21 cellular contexts compared by ENCODE assay signal in the genomic region with DNA sequence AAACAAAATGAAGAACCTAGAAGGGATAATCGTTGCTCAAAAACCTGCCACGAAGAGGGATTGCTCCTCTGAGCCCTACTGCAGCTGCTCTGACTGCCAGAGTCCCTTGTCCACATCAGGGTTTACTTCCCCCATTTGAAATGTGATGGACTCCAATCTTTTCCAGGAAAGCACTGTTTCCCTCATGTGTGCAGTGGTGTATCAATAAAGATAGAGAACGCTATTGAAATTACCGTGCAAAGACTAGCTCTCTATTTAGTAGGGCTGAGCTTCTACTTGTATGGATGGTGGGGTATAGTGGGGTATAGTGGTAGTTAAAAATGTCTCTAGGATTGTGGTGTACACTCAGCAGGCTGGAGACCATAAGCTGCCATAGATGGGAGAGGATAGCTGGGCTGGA. TPM values are rescaled to one million over a fixed set of nuclear protein-coding genes. Genes with fewer than 3 reads are reported as not detected.
DNase-seq lines count a peak whose midpoint lies in the region; ATAC-seq and TF ChIP-seq lines count a peak whose summit lies in the region.
"Had no signal": no experiment of that assay in that cellular context is flagged by ENCODE, and none has a peak within 500 bp of the region (broad histone marks: within the 10 kb centered on the region; RNA-seq: fewer than 3 reads in every experiment).

No MANE protein-coding gene starts in this region.

- no peak overlapping the region for H3K4me3 Mint-ChIP-seq in activated naive CD8-positive, alpha-beta T cell
- no peak overlapping the region for H3K4me3 Mint-ChIP-seq in activated naive CD8-positive, alpha-beta T cell treated with anti-CD3 and anti-CD28 coated beads for 36 hours
- peak overlapping the region; percentile 31 for H3K4me3 Mint-ChIP-seq in activated CD8-positive, alpha-beta T cell treated with anti-CD3 and anti-CD28 coated beads, Interleukin-2, amount 10 ng/mL, durations not matched to agents 7 days and 5 days
- H3K4me3 Mint-ChIP-seq: H9, HFFc6 had no signal

- no peaks in the 10 kb centered on the region for H3K36me3 ChIP-seq in ovary
- H3K36me3 ChIP-seq: SJSA1 had no signal

- H3K4me1 Mint-ChIP-seq in activated naive CD8-positive, alpha-beta T cell (ENCODE audit: low read depth) = peaks cover 23% of the 10 kb centered on the region
- H3K4me1 Mint-ChIP-seq in activated naive CD8-positive, alpha-beta T cell treated with anti-CD3 and anti-CD28 coated beads for 36 hours = peaks cover 14% of the 10 kb centered on the region
- peaks cover 42% of the 10 kb centered on the region for H3K4me1 Mint-ChIP-seq in activated CD8-positive, alpha-beta T cell treated with anti-CD3 and anti-CD28 coated beads, Interleukin-2, amount 10 ng/mL, durations not matched to agents 7 days and 5 days (ENCODE audit: low read depth)

- 78 to 80% (median 79%) methylated on average over 4 of the region's 4 CpGs for WGBS in ovary, 3 donors

- no peaks in the 10 kb centered on the region for H3K9me3 ChIP-seq in ovary
- H3K9me3 ChIP-seq: SJSA1 had no signal

- no peaks in the 10 kb centered on the region for H3K4me1 ChIP-seq in ovary (ENCODE audit: insufficient read depth)

- no peak for TF ChIP-seq EP300 in ovary (IDR thresholded peaks at IDR 0.05)

- no peak for DNase-seq in activated naive CD8-positive, alpha-beta T cell treated with anti-CD3 and anti-CD28 coated beads for 36 hours
- DNase-seq in MV-4-11 (lab: John Stamatoyannopoulos, UW) (peak; percentile 69), ovary (no peak), amniotic stem cell (lab: John Stamatoyannopoulos, UW) (no peak)
- DNase-seq in activated CD8-positive, alpha-beta T cell treated with anti-CD3 and anti-CD28 coated beads, Interleukin-2, amount 10 ng/mL, durations not matched to agents 7 days and 5 days = no peak
- DNase-seq: CD4-positive, CD25-positive, alpha-beta regulatory T cell; COR-L47; DMS79; H9; HFFc6; NCI-H1417; NCI-H1694 treated with DMSO at 0.1 percent for 48 hours; NCI-H2081 treated with DMSO at 0.1 percent for 48 hours; NCI-H2171 treated with DMSO at 0.1 percent for 48 hours; NCI-H524 treated with DMSO at 0.1 percent for 48 hours; NCI-H82 had no signal

- ATAC-seq in activated CD8-positive, alpha-beta T cell treated with anti-CD3 and anti-CD28 coated beads, Interleukin-2, amount 10 ng/mL, durations not matched to agents 7 days and 5 days = peak; percentile 25
- ATAC-seq in HG02588 (IDR thresholded peaks at IDR 0.05; ENCODE audit: unreplicated experiment) = no peak
- ATAC-seq: Right ventricle myocardium inferior had no signal

- no peaks in the 10 kb centered on the region for H3K27me3 Mint-ChIP-seq in activated naive CD8-positive, alpha-beta T cell
- no peaks in the 10 kb centered on the region for H3K27me3 Mint-ChIP-seq in activated naive CD8-positive, alpha-beta T cell treated with anti-CD3 and anti-CD28 coated beads for 36 hours
- H3K27me3 Mint-ChIP-seq in activated CD8-positive, alpha-beta T cell treated with anti-CD3 and anti-CD28 coated beads, Interleukin-2, amount 10 ng/mL, durations not matched to agents 7 days and 5 days (ENCODE audit: low read depth) = no peaks in the 10 kb centered on the region
- H3K27me3 Mint-ChIP-seq: CD4-positive, CD25-positive, alpha-beta regulatory T cell had no signal

- H3K27ac ChIP-seq in ovary = no peak overlapping the region
- H3K27ac ChIP-seq: SJSA1 had no signal

- no peaks in the 10 kb centered on the region for H3K9me3 Mint-ChIP-seq in activated naive CD8-positive, alpha-beta T cell (ENCODE audit: low read depth)
- no peaks in the 10 kb centered on the region for H3K9me3 Mint-ChIP-seq in activated naive CD8-positive, alpha-beta T cell treated with anti-CD3 and anti-CD28 coated beads for 36 hours
- no peaks in the 10 kb centered on the region for H3K9me3 Mint-ChIP-seq in activated CD8-positive, alpha-beta T cell treated with anti-CD3 and anti-CD28 coated beads, Interleukin-2, amount 10 ng/mL, durations not matched to agents 7 days and 5 days (ENCODE audit: insufficient read depth)
- H3K9me3 Mint-ChIP-seq: CD4-positive, CD25-positive, alpha-beta regulatory T cell; H9; HFFc6 had no signal

- intact Hi-C loops in ovary (cut with DNase I) = no loop called here

- TF ChIP-seq CTCF in ovary (IDR thresholded peaks at IDR 0.05) = no peak

- no peaks in the 10 kb centered on the region for H3K27me3 ChIP-seq in ovary
- H3K27me3 ChIP-seq: SJSA1 had no signal

- no peak for TF ChIP-seq POLR2A in ovary (IDR thresholded peaks at IDR 0.05)

- POLR2A ChIA-PET in activated CD8-positive, alpha-beta T cell treated with anti-CD3 and anti-CD28 coated beads, Interleukin-2, amount 10 ng/mL, durations not matched to agents 7 days and 5 days (lab: Charles Lee) = no interaction called here

- CTCF ChIA-PET in activated CD8-positive, alpha-beta T cell treated with anti-CD3 and anti-CD28 coated beads, Interleukin-2, amount 10 ng/mL, durations not matched to agents 7 days and 5 days (lab: Charles Lee) = no interaction called here

- H3K36me3 Mint-ChIP-seq in activated naive CD8-positive, alpha-beta T cell = peaks cover 6% of the 10 kb centered on the region
- H3K36me3 Mint-ChIP-seq in activated naive CD8-positive, alpha-beta T cell treated with anti-CD3 and anti-CD28 coated beads for 36 hours = peaks cover 2% of the 10 kb centered on the region
- peaks cover 8% of the 10 kb centered on the region for H3K36me3 Mint-ChIP-seq in activated CD8-positive, alpha-beta T cell treated with anti-CD3 and anti-CD28 coated beads, Interleukin-2, amount 10 ng/mL, durations not matched to agents 7 days and 5 days (ENCODE audit: low read depth)

- peak overlapping the region; percentile 22 for H3K27ac Mint-ChIP-seq in activated naive CD8-positive, alpha-beta T cell
- no peak overlapping the region for H3K27ac Mint-ChIP-seq in activated naive CD8-positive, alpha-beta T cell treated with anti-CD3 and anti-CD28 coated beads for 36 hours
- H3K27ac Mint-ChIP-seq in activated CD8-positive, alpha-beta T cell treated with anti-CD3 and anti-CD28 coated beads, Interleukin-2, amount 10 ng/mL, durations not matched to agents 7 days and 5 days = peak overlapping the region; percentile 54
- H3K27ac Mint-ChIP-seq: H9, HFFc6 had no signal

- no peak overlapping the region for H3K4me3 ChIP-seq in ovary
- H3K4me3 ChIP-seq: SJSA1 had no signal

RNA-seq across cellular contexts. Expression of gene TMCO2, which starts 3.7 kb away (rescaled TPM):
- not detected for total RNA-seq in activated naive CD8-positive, alpha-beta T cell treated with anti-CD3 and anti-CD28 coated beads for 36 hours
- total RNA-seq in activated CD8-positive, alpha-beta T cell treated with anti-CD3 and anti-CD28 coated beads, Interleukin-2, amount 10 ng/mL, durations not matched to agents 7 days and 5 days = not detected
- total RNA-seq in ovary = not detected
- polyA plus RNA-seq in ovary = not detected
- total RNA-seq: CD4-positive, CD25-positive, alpha-beta regulatory T cell; H9; HFFc6; Right ventricle myocardium inferior; SJSA1 had no signal
- polyA plus RNA-seq: BJ; CD4-positive, CD25-positive, alpha-beta regulatory T cell had no signal

RNA-seq across cellular contexts. Expression of gene ZMPSTE24, which starts 6.6 kb away (rescaled TPM):
- 10 to 100 TPM; 39.6 to 41.0 TPM for total RNA-seq in activated naive CD8-positive, alpha-beta T cell treated with anti-CD3 and anti-CD28 coated beads for 36 hours
- total RNA-seq in activated CD8-positive, alpha-beta T cell treated with anti-CD3 and anti-CD28 coated beads, Interleukin-2, amount 10 ng/mL, durations not matched to agents 7 days and 5 days = 10 to 100 TPM; 28.9 to 29.8 TPM
- 10 to 100 TPM; 24.5 to 36.9 (median 29.0) TPM for total RNA-seq in ovary
- polyA plus RNA-seq in ovary = 10 to 100 TPM; 19.0 to 44.4 TPM
